ENCODE assay signal across 17 cellular contexts in the genomic region with DNA sequence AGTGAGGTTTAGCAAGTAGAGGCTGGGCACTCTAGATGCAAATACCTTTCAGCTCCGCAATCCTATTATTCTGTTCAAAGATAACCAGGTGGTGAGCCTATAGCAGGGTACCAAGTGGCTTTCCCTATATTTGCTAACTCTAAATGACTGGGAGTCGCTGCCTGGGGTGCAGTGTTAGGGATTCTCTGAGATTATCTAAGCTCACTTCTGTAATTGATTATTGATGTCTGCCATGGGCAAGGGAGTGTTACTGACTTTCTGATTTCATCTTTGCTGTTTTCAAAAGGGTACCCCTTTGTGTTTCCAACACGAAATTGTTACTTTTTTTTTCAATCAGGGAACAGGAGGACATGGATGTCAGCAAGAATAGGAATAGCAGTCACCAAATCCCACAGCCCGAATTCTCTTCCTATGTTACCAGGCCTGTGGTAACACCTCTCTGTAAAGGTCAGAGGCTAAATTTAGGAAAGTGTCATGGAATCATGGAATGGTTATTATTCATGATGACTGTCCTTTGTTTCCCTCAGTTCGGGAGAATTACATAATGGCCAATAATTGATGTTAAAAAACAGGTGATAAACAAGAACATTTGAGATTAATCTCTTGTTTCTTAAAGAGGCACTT.
DNase-seq lines count a peak whose midpoint lies in the region; ATAC-seq, FAIRE-seq and TF ChIP-seq lines count a peak whose summit lies in the region.
"Had no signal": no experiment of that assay in that cellular context is flagged by ENCODE, and none has a peak within 500 bp of the region (broad histone marks: within the 10 kb centered on the region; RNA-seq: fewer than 3 reads in every experiment).

No MANE protein-coding gene starts in this region.

- H3K4me1 ChIP-seq in K562 (replicated peaks in 1 of 2; ENCODE audit: control insufficient read depth in 2 of 2, insufficient read depth in 2 of 2, low read length in 2 of 2): no peaks in the 10 kb centered on the region
- H3K4me1 ChIP-seq in esophagus squamous epithelium: peaks cover 33 to 91% (median 61%) of the 10 kb centered on the region in 3 donors
- H3K4me1 ChIP-seq in gastrocnemius medialis: peaks cover 48 to 78% of the 10 kb centered on the region in 2 donors
- H3K4me1 ChIP-seq in PC-9 (replicated peaks; ENCODE audit: insufficient read depth): peaks cover 22% of the 10 kb centered on the region
- peaks cover 5% of the 10 kb centered on the region for H3K4me1 ChIP-seq in right cardiac atrium (ENCODE audit: control insufficient read depth, insufficient read depth, low read length)

- H3K9ac ChIP-seq in K562 (ENCODE audit: insufficient read depth in 1 of 2, low read depth in 2 of 2, low read length in 2 of 2): no peak overlapping the region
- H3K9ac ChIP-seq: KMS-11 had no signal

- ATAC-seq in K562 (no peak), gastrocnemius medialis (peak; percentile 44 to 75), right cardiac atrium (no peak)
- ATAC-seq: CD8-positive, alpha-beta T cell had no signal

- H3K27me3 ChIP-seq in K562 (ENCODE audit: control insufficient read depth in 2 of 2, insufficient read depth in 2 of 2, low read length in 2 of 2) (peaks cover 0 to 3% of the 10 kb centered on the region in 2 experiments; a peak in 2 of 5 replicates), esophagus squamous epithelium (no peaks in the 10 kb centered on the region), gastrocnemius medialis (no peaks in the 10 kb centered on the region), PC-9 (ENCODE audit: insufficient read depth, low read depth) (no peaks in the 10 kb centered on the region), right cardiac atrium (ENCODE audit: control insufficient read depth, insufficient read depth) (no peaks in the 10 kb centered on the region)
- H3K27me3 ChIP-seq: MG63 had no signal

- peaks cover 27% of the 10 kb centered on the region for H3F3A ChIP-seq in PC-9 (ENCODE audit: insufficient read depth, low read depth)

- H2AFZ ChIP-seq in K562 (ENCODE audit: low read depth, low read length) (no peak overlapping the region), PC-9 (no peak overlapping the region)

- CTCF ChIA-PET in K562 (lab: Yijun Ruan, JAX; ENCODE audit: low intra/inter-chr PET ratio): no interaction called here
- CTCF ChIA-PET in PC-9 (lab: Charles Lee): no interaction called here

- H4K20me1 ChIP-seq in K562 (replicated peaks; ENCODE audit: control insufficient read depth, insufficient read depth, low read length) (no peaks in the 10 kb centered on the region), PC-9 (ENCODE audit: insufficient read depth) (0 out of 2 replicates have a peak, but pooled peaks cover 6% of the 10 kb centered on the region)

- H3K9me3 ChIP-seq in K562 (replicated peaks; ENCODE audit: control insufficient read depth, insufficient read depth, low read depth, low read length) (no peaks in the 10 kb centered on the region), esophagus squamous epithelium (peaks cover 0 to 4% (median 0%) of the 10 kb centered on the region in 3 donors), gastrocnemius medialis (no peaks in the 10 kb centered on the region), PC-9 (ENCODE audit: insufficient read depth, low read depth) (no peaks in the 10 kb centered on the region), right cardiac atrium (ENCODE audit: control insufficient read depth, low read length) (no peaks in the 10 kb centered on the region)
- H3K9me3 ChIP-seq: MG63 had no signal

- TF ChIP-seq CTCF in K562 (IDR thresholded peaks at IDR 0.05 in 2 of 3, conservative IDR thresholded peaks at IDR 0.05 in 1 of 3; ENCODE audit: insufficient read depth in 2 of 3, low read depth in 1 of 3, low read length in 3 of 3) (no peak), esophagus squamous epithelium (IDR thresholded peaks at IDR 0.05) (no peak), gastrocnemius medialis (IDR thresholded peaks at IDR 0.05 in 4 of 5, conservative IDR thresholded peaks at IDR 0.05 in 1 of 5) (no peak), PC-9 (conservative IDR thresholded peaks at IDR 0.05) (no peak)

- TF ChIP-seq EP300 in K562 (IDR thresholded peaks at IDR 0.05; ENCODE audit: low read length): no peak

- no peaks in the 10 kb centered on the region for H3K9me2 ChIP-seq in PC-9 (ENCODE audit: insufficient read depth)

- WGBS in K562 (ENCODE audit: insufficient coverage, low coverage, missing lambda C conversion rate): 0% methylated on average over 4 of the region's 5 CpGs
- WGBS in esophagus squamous epithelium, 2 donors: 57 to 62% methylated on average over 5 of the region's 5 CpGs
- 81% methylated on average over 5 of the region's 5 CpGs for WGBS in right cardiac atrium

- H3K4me3 ChIP-seq in K562 (no peak overlapping the region), esophagus squamous epithelium (no peak overlapping the region), gastrocnemius medialis (no peak overlapping the region), PC-9 (no peak overlapping the region), right cardiac atrium (ENCODE audit: low read length) (no peak overlapping the region)
- H3K4me3 ChIP-seq: MG63 had no signal

- H3K79me2 ChIP-seq in K562 (ENCODE audit: control insufficient read depth, insufficient read depth, low read length) (no peaks in the 10 kb centered on the region), PC-9 (ENCODE audit: low read depth) (no peaks in the 10 kb centered on the region; the same call in 1 of the 2 replicates)

- H3K27ac ChIP-seq in K562 (ENCODE audit: extremely low read depth, low read depth, low read length) (no peak overlapping the region), esophagus squamous epithelium (peak overlapping the region; percentile 49 to 89 (median 80)), gastrocnemius medialis (peak overlapping the region; percentile 73 to 90 (median 83)), PC-9 (no peak overlapping the region), right cardiac atrium (ENCODE audit: low read length) (no peak overlapping the region)
- H3K27ac ChIP-seq: KMS-11 had no signal

- intact Hi-C loops in K562 (cut with micrococcal nuclease): no loop called here
- intact Hi-C loops in esophagus squamous epithelium (cut with DNase I): no loop called here
- intact Hi-C loops in gastrocnemius medialis (cut with DNase I; ENCODE audit: low total_unique reads): no loop called here
- intact Hi-C loops in PC-9 (cut with micrococcal nuclease; ENCODE audit: unreplicated experiment): no loop called here
- intact Hi-C loops in right cardiac atrium (cut with DNase I): no loop called here

- in situ Hi-C loops in K562 (cut with MboI) (no loop called here), gastrocnemius medialis (cut with MboI; ENCODE audit: low sequenced_read_pairs in 4 of 4) (no loop called here)

- H3K36me3 ChIP-seq in K562 (ENCODE audit: control insufficient read depth, insufficient read depth, low read length) (no peaks in the 10 kb centered on the region), esophagus squamous epithelium (peaks cover 0 to 15% (median 0%) of the 10 kb centered on the region in 3 donors), gastrocnemius medialis (no peaks in the 10 kb centered on the region), PC-9 (ENCODE audit: low read depth) (no peaks in the 10 kb centered on the region)
- H3K36me3 ChIP-seq: MG63 had no signal

- TF ChIP-seq POLR2A in K562 (conservative IDR thresholded peaks at IDR 0.05) (no peak), esophagus squamous epithelium (IDR thresholded peaks at IDR 0.05) (no peak), gastrocnemius medialis (IDR thresholded peaks at IDR 0.05) (no peak)

- BruUV-seq in K562 (replicated peaks; lab: Mats Ljungman, UMichigan) (no TSS peak), PC-9 (replicated peaks; lab: Mats Ljungman, UMichigan) (no TSS peak)

- no peak for DNase-seq in K562 (ENCODE audit: extremely low read depth in 1 of 4, low spot score in 3 of 4)
- no peak for DNase-seq in esophagus squamous epithelium (lab: John Stamatoyannopoulos, UW)
- peak in 1 of 2 donors; percentile 40 for DNase-seq in gastrocnemius medialis
- DNase-seq in urothelium cell line (ENCODE audit: low spot score): no peak
- no peak for DNase-seq in PC-9
- DNase-seq in DMS 273 (lab: John Stamatoyannopoulos, UW; ENCODE audit: unreplicated experiment): no peak
- no peak for DNase-seq in right cardiac atrium
- DNase-seq: CD8-positive, alpha-beta T cell; DND-41; GDM1; MG63; NCI-H1105; NCI-H1694 treated with DMSO at 0.1 percent for 48 hours; NCI-H446; NCI-H748 treated with DMSO at 0.1 percent for 48 hours had no signal

- TF ChIP-seq RAD21 in K562 (CRISPR knock-in tag; conservative IDR thresholded peaks at IDR 0.05 in 1 of 2, IDR thresholded peaks at IDR 0.05 in 1 of 2): no peak

- no peaks in the 10 kb centered on the region for H3K9me1 ChIP-seq in K562 (ENCODE audit: control insufficient read depth, insufficient read depth, low read length)

- POLR2A ChIA-PET in K562 (lab: Yijun Ruan, JAX): interaction anchor here (1.3 kb wide), 1 partner anchor 18 kb away, joined by 6 read pairs; no protein-coding TSS in a partner anchor
- POLR2A ChIA-PET in PC-9 (lab: Charles Lee; ENCODE audit: unreplicated experiment): no interaction called here

- FAIRE-seq in K562 (lab: Jason Lieb, UNC) (no peak), urothelium cell line (lab: Jason Lieb, UNC) (peak; percentile 97)
- FAIRE-seq: D721Med had no signal

- no peak overlapping the region for H3K4me2 ChIP-seq in K562 (ENCODE audit: insufficient read depth, low read length)
- H3K4me2 ChIP-seq in PC-9: no peak overlapping the region
- H3K4me2 ChIP-seq: KMS-11 had no signal

TF ChIP-seq in K562, 482 proteins besides CTCF, POLR2A, EP300 and RAD21:
- TF ChIP-seq JUNB (CRISPR knock-in tag; conservative IDR thresholded peaks at IDR 0.05) (no peak), ZNF23 (CRISPR knock-in tag; IDR thresholded peaks at IDR 0.05) (0 out of 2 replicates have a peak, but pooled peaks have one; percentile 47)
- TF ChIP-seq, protein P1, sequence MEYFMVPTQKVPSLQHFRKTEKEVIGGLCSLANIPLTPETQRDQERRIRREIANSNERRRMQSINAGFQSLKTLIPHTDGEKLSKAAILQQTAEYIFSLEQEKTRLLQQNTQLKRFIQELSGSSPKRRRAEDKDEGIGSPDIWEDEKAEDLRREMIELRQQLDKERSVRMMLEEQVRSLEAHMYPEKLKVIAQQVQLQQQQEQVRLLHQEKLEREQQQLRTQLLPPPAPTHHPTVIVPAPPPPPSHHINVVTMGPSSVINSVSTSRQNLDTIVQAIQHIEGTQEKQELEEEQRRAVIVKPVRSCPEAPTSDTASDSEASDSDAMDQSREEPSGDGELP (CRISPR knock-in tag; IDR thresholded peaks at IDR 0.05; ENCODE audit: borderline replicate concordance): no peak

Comparison
In these comparisons a context has a peak if more than half of its experiments do, and no peak if none do; other contexts are left out.
1. ATAC-seq: peak in gastrocnemius medialis (2 of 2); none in K562 (single experiment) and right cardiac atrium (0 of 2).
2. H3K27ac ChIP-seq: peak in esophagus squamous epithelium (4 of 4) and gastrocnemius medialis (4 of 4); none in K562 (single experiment), PC-9 (single experiment) and right cardiac atrium (single experiment).